ENCODE assay signal across 21 cellular contexts in the genomic region with DNA sequence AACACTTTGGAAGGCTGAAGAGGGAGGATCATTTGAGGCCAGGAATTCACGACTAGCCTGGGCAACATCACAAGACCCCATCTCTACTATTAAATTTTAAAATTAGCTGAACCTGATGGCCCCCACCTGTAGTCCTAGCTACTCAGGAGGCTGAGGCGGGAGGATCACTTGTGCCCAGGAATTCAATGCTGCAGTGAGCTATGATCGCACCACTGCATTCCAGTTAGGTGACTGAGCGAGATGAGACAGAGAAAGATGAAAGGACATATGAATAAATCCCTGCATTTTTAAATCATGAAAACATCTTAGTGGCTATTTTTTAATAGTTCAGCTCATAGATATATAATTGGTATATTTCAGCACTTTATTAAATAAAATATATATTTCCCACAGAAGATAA.
"Had no signal": no experiment of that assay in that cellular context is flagged by ENCODE, and none has a peak within 500 bp of the region (broad histone marks: within the 10 kb centered on the region; RNA-seq: fewer than 3 reads in every experiment).

No MANE protein-coding gene starts in this region.

- H3K9me3 ChIP-seq: colonic mucosa, left ventricle myocardium inferior, tibial artery, uterus had no signal

- H3K36me3 ChIP-seq: colonic mucosa, left ventricle myocardium inferior, tibial artery, uterus had no signal

- DNase-seq: activated B cell treated with CpG ODN at 0.5 μM for 24 hours; activated CD4-positive, alpha-beta memory T cell treated with anti-CD3 and anti-CD28 coated beads, Interleukin-2, amount 10 ng/mL, durations not matched to agents 7 days and 5 days; activated CD4-positive, alpha-beta T cell treated with anti-CD3 and anti-CD28 coated beads for 48 hours; activated naive CD4-positive, alpha-beta T cell; activated T-cell treated with anti-CD3 and anti-CD28 coated beads, Interleukin-2, amount 50 U/mL, for 1 hour; anterior cingulate cortex; colonic mucosa; endodermal cell; head of caudate nucleus; kidney; left ventricle myocardium inferior; occipital lobe; posterior cingulate gyrus; retina; stimulated activated CD4-positive, alpha-beta T cell treated with anti-CD3 and anti-CD28 coated beads, Interleukin-12 subunit alpha, Interleukin-12 subunit beta, amount 100 ng/mL, for 4 hours; stimulated activated CD4-positive, alpha-beta T cell treated with anti-CD3 and anti-CD28 coated beads, Interleukin-1b, Interleukin-23, amount 100 ng/mL, for 48 hours; stimulated activated CD8-positive, alpha-beta memory T cell treated with anti-CD3 and anti-CD28 coated beads, Interleukin-4, amount 100 ng/mL, for 48 hours; stimulated activated naive CD4-positive, alpha-beta T cell; tibial artery; uterus had no signal

- H3K4me1 ChIP-seq: colonic mucosa, left ventricle myocardium inferior, tibial artery, uterus had no signal

- H3K4me3 ChIP-seq: colonic mucosa, left ventricle myocardium inferior, tibial artery, uterus had no signal

- H3K27me3 ChIP-seq: colonic mucosa, tibial artery, uterus had no signal

- H3K27ac ChIP-seq: colonic mucosa, left ventricle myocardium inferior, tibial artery, uterus had no signal

- ATAC-seq: activated T-helper 17 cell treated with anti-CD3 and anti-CD28 coated beads, Interleukin-2, amount 50 U/mL, for 72 hours had no signal
